Comparison of ENCODE assay signal across 14 cellular contexts in genomic region chr2:55309441-55309840, GRCh38. TPM values are rescaled to one million over a fixed set of nuclear protein-coding genes. Genes with fewer than 3 reads are reported as not detected.
DNase-seq lines count a peak whose midpoint lies in the region; ATAC-seq, FAIRE-seq and TF ChIP-seq lines count a peak whose summit lies in the region.
"Had no signal": no experiment of that assay in that cellular context is flagged by ENCODE, and none has a peak within 500 bp of the region (broad histone marks: within the 10 kb centered on the region; RNA-seq: fewer than 3 reads in every experiment).

No MANE protein-coding gene starts in this region.

- peaks cover 30% of the 10 kb centered on the region for H3K36me3 Mint-ChIP-seq in GM23338 (ENCODE audit: low read depth)

- DNase-seq in A172 (ENCODE audit: low spot score) (peak; percentile 48), H54 (ENCODE audit: insufficient read length, low spot score) (no peak), amniotic stem cell (lab: John Stamatoyannopoulos, UW) (peak; percentile 34), foreskin fibroblast (peak; percentile 45 to 69), cerebellum (ENCODE audit: low spot score) (no peak), GM23338 (ENCODE audit: low spot score) (no peak)
- DNase-seq: DMS79 treated with DMSO at 0.1 percent for 48 hours, KG1, left colon, NCI-H2029 treated with DMSO at 0.1 percent for 48 hours had no signal

- H3K4me3 ChIP-seq in foreskin fibroblast (ENCODE audit: low read depth in 1 of 2, low read length in 2 of 2) (no peak overlapping the region), GM23338 (no peak overlapping the region)
- H3K4me3 ChIP-seq: neural progenitor cell, tibial nerve had no signal

- no peaks in the 10 kb centered on the region for H3K79me2 ChIP-seq in GM23338 (replicated peaks; ENCODE audit: insufficient read depth)

- no peak overlapping the region for H3K4me2 ChIP-seq in GM23338
- H3K4me2 ChIP-seq: neural progenitor cell had no signal

- no peaks in the 10 kb centered on the region for H3K9me2 ChIP-seq in GM23338 (ENCODE audit: insufficient read depth)

- TF ChIP-seq CTCF in foreskin fibroblast (IDR thresholded peaks at IDR 0.05; ENCODE audit: low read depth, low read length) (no peak), GM23338 (conservative IDR thresholded peaks at IDR 0.05; ENCODE audit: low read depth in 2 of 2) (no peak)

- peaks cover 27% of the 10 kb centered on the region for H3K36me3 ChIP-seq in GM23338 (ENCODE audit: insufficient read depth)

- H3K27ac Mint-ChIP-seq in GM23338: no peak overlapping the region
- H3K27ac Mint-ChIP-seq: neural progenitor cell had no signal

- ATAC-seq in GM23338 (no peak), HG02678 (IDR thresholded peaks at IDR 0.05; ENCODE audit: unreplicated experiment) (no peak), GM21390 (IDR thresholded peaks at IDR 0.05; ENCODE audit: unreplicated experiment) (no peak)
- ATAC-seq: left colon had no signal

- no peak for TF ChIP-seq POLR2A in H54 (IDR thresholded peaks at IDR 0.05; ENCODE audit: low read depth, low read length)

- H3F3A ChIP-seq in GM23338 (replicated peaks; ENCODE audit: low read depth): no peaks in the 10 kb centered on the region

- H3K27me3 ChIP-seq in GM23338 (ENCODE audit: insufficient read depth): no peaks in the 10 kb centered on the region
- H3K27me3 ChIP-seq: neural progenitor cell, tibial nerve had no signal

- H3K27ac ChIP-seq in GM23338 (ENCODE audit: low read depth): no peak overlapping the region
- H3K27ac ChIP-seq: neural progenitor cell, tibial nerve had no signal

- no peaks in the 10 kb centered on the region for H4K20me1 ChIP-seq in GM23338 (replicated peaks; ENCODE audit: insufficient read depth)

- no peaks in the 10 kb centered on the region for H3K4me1 ChIP-seq in GM23338 (ENCODE audit: insufficient read depth)
- H3K4me1 ChIP-seq: neural progenitor cell, tibial nerve had no signal

- H3K27me3 Mint-ChIP-seq in GM23338 (ENCODE audit: insufficient read depth, low read depth, poor library complexity): peaks cover 2% of the 10 kb centered on the region

- H2AFZ ChIP-seq in GM23338: no peak overlapping the region
- H2AFZ ChIP-seq: neural progenitor cell had no signal

- H3K9me3 Mint-ChIP-seq in GM23338: no peaks in the 10 kb centered on the region
- H3K9me3 Mint-ChIP-seq: neural progenitor cell had no signal

- H3K4me3 Mint-ChIP-seq in GM23338: no peak overlapping the region
- H3K4me3 Mint-ChIP-seq: neural progenitor cell had no signal

- peak; percentile 76 for FAIRE-seq in H54 (lab: Jason Lieb, UNC)

- H3K4me1 Mint-ChIP-seq in GM23338: no peaks in the 10 kb centered on the region
- H3K4me1 Mint-ChIP-seq: neural progenitor cell had no signal

TF ChIP-seq in GM23338, 12 proteins besides CTCF, POLR2A, EP300 and RAD21 (continues in another document):
- TF ChIP-seq CREB1 (CRISPR knock-in tag; IDR thresholded peaks at IDR 0.05; ENCODE audit: low read depth): no peak
- no peak for TF ChIP-seq EZH2 (IDR thresholded peaks at IDR 0.05; ENCODE audit: low read depth, unreplicated experiment)
- no peak for TF ChIP-seq POLR2AphosphoS5 (IDR thresholded peaks at IDR 0.05; ENCODE audit: low read depth)
- TF ChIP-seq NANOG (IDR thresholded peaks at IDR 0.05; ENCODE audit: borderline replicate concordance): no peak
- no peak for TF ChIP-seq ZNF114 (CRISPR knock-in tag; IDR thresholded peaks at IDR 0.05)
- no peak for TF ChIP-seq EZH2phosphoT487 (IDR thresholded peaks at IDR 0.05; ENCODE audit: unreplicated experiment)
- no peak for TF ChIP-seq JUNB (IDR thresholded peaks at IDR 0.05; ENCODE audit: unreplicated experiment)
- TF ChIP-seq ZNF462 (CRISPR knock-in tag; IDR thresholded peaks at IDR 0.05): no peak
- no peak for TF ChIP-seq STAT1 (IDR thresholded peaks at IDR 0.05; ENCODE audit: unreplicated experiment)
- no peak for TF ChIP-seq REST (IDR thresholded peaks at IDR 0.05; ENCODE audit: unreplicated experiment)

RNA-seq across cellular contexts. Expression of gene MTIF2, which starts 40.4 kb away (rescaled TPM):
- total RNA-seq in A172 (2014; rRNA removed; shearing (Covaris generic)): 48.9 and 63.9 TPM in 2 replicates
- 14.6 TPM for total RNA-seq in cerebellum
- 38.9 and 39.0 TPM in 2 replicates for total RNA-seq in GM23338 (2014; rRNA removed; shearing (Covaris generic))
- 31.9 and 32.5 TPM in 2 replicates for polyA plus RNA-seq in GM23338 (2016; fragmentation: Nextera tagmentation; extraction: Ambion mirVana)

Comparison
In these comparisons a context has a peak if more than half of its experiments do, and no peak if none do; other contexts are left out.
1. DNase-seq: peak in A172 (single experiment), amniotic stem cell (single experiment) and foreskin fibroblast (2 of 2); none in H54 (single experiment), cerebellum (single experiment) and GM23338 (single experiment).